8 cellular contexts compared by ENCODE assay signal in the genomic region with DNA sequence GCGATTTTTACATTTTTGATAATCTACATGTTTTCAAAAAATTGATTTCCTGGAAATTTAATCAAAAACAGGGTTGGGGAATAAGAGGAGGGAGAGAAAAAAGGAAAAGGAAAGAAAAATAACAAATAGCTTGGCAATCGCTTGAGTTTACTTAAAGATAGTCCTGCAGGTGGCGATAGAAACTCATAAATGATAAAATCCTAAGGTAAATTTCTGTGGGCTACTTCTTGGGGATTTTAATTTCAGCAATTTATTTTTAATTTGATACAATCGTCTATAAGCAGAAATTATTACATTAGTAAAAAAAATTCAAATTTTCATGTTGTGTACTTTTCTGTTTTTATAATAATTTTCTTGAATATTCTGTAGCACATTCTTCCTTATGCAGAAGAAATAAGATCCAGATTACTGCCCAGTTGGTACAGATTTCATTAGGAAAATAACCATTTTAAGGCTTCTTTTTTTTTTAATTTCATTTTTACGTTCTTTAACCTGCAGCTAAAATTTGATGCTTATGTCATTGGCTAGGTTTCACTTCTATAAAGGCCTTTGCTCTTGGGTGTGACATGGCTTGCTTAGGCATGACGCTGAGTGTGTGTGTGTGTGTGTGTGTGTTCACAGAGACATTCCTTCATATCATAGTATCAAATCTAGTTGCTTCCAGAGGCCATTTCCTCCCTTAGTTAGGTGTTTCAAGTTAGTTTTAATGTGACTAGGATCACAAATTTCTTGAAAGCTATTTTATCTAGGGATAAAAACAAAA.
DNase-seq lines count a peak whose midpoint lies in the region; ATAC-seq, FAIRE-seq and TF ChIP-seq lines count a peak whose summit lies in the region.

No MANE protein-coding gene starts in this region.

- peak; percentile 94 for FAIRE-seq in endometrium (lab: Jason Lieb, UNC)

- H3K27me3 Mint-ChIP-seq in progenitor cell of endocrine pancreas = peaks cover 7% of the 10 kb centered on the region

- ATAC-seq in GM21786 (IDR thresholded peaks at IDR 0.05; ENCODE audit: unreplicated experiment) = peak; percentile 79
- ATAC-seq in upper lobe of left lung (ENCODE audit: low FRiP score in 2 of 2) = no peak

- H3K4me3 ChIP-seq in DOHH2 (ENCODE audit: low read length) (no peak overlapping the region), upper lobe of left lung (no peak overlapping the region)

- no peak overlapping the region for H3K4me2 ChIP-seq in DOHH2 (ENCODE audit: low read length)

- TF ChIP-seq POLR2A in upper lobe of left lung (IDR thresholded peaks at IDR 0.05) = no peak

- H3K9me3 ChIP-seq in DOHH2 (ENCODE audit: control insufficient read depth, insufficient read depth, low read length) (no peaks in the 10 kb centered on the region), upper lobe of left lung (no peaks in the 10 kb centered on the region)

- H3K27ac ChIP-seq in DOHH2 (ENCODE audit: low read depth, low read length) (no peak overlapping the region), upper lobe of left lung (no peak overlapping the region)

- no peaks in the 10 kb centered on the region for H3K9me3 Mint-ChIP-seq in progenitor cell of endocrine pancreas (ENCODE audit: low read depth)

- no peaks in the 10 kb centered on the region for H3K9me2 ChIP-seq in DOHH2 (replicated peaks; ENCODE audit: control insufficient read depth, low read length)

- 39 to 41% methylated on average over 6 of the region's 6 CpGs for WGBS in upper lobe of left lung, 2 donors

- H3K36me3 ChIP-seq in DOHH2 (ENCODE audit: control insufficient read depth, low read length) (no peaks in the 10 kb centered on the region; the same call in none of the 2 replicates), upper lobe of left lung (peaks cover 0 to 4% (median 0%) of the 10 kb centered on the region in 4 donors)

- H3K27me3 ChIP-seq in DOHH2 (ENCODE audit: control insufficient read depth, low read length) = no peaks in the 10 kb centered on the region
- H3K27me3 ChIP-seq in upper lobe of left lung = no peaks in the 10 kb centered on the region

- H3K79me2 ChIP-seq in DOHH2 (ENCODE audit: control insufficient read depth, low read length) = no peaks in the 10 kb centered on the region

- peak; percentile 27 for DNase-seq in NCI-H2227 (lab: John Stamatoyannopoulos, UW; ENCODE audit: unreplicated experiment)
- no peak for DNase-seq in progenitor cell of endocrine pancreas (ENCODE audit: low spot score, unreplicated experiment)
- no peak for DNase-seq in NCI-H446 treated with DMSO at 0.1 percent for 48 hours (lab: John Stamatoyannopoulos, UW)
- DNase-seq in upper lobe of left lung = no peak
- DNase-seq in dedifferentiated amniotic fluid mesenchymal stem cell (ENCODE audit: extremely low spot score) = no peak

- H3K36me3 Mint-ChIP-seq in progenitor cell of endocrine pancreas (ENCODE audit: insufficient read depth) = no peaks in the 10 kb centered on the region

- no peak overlapping the region for H3K4me3 Mint-ChIP-seq in progenitor cell of endocrine pancreas (ENCODE audit: low read depth)

- peaks cover 4% of the 10 kb centered on the region; the same call in 1 of the 2 replicates for H3F3A ChIP-seq in DOHH2 (ENCODE audit: control insufficient read depth, insufficient read depth)

- H3K4me1 Mint-ChIP-seq in progenitor cell of endocrine pancreas (ENCODE audit: low read depth) = no peaks in the 10 kb centered on the region

- no peak overlapping the region for H3K27ac Mint-ChIP-seq in progenitor cell of endocrine pancreas

- H4K20me1 ChIP-seq in DOHH2 (ENCODE audit: control insufficient read depth, insufficient read depth, low read depth, low read length) = no peaks in the 10 kb centered on the region

- TF ChIP-seq EP300 in upper lobe of left lung (IDR thresholded peaks at IDR 0.05) = no peak

- H3K4me1 ChIP-seq in DOHH2 (ENCODE audit: control insufficient read depth, low read length) = peaks cover 8% of the 10 kb centered on the region
- peaks cover 0 to 21% (median 8%) of the 10 kb centered on the region in 4 donors for H3K4me1 ChIP-seq in upper lobe of left lung

- TF ChIP-seq CTCF in DOHH2 (IDR thresholded peaks at IDR 0.05; ENCODE audit: low read depth, low read length, poor library complexity, severe bottlenecking) (peak; percentile 50), progenitor cell of endocrine pancreas (IDR thresholded peaks at IDR 0.05; ENCODE audit: unreplicated experiment) (peak; percentile 72), upper lobe of left lung (IDR thresholded peaks at IDR 0.05) (peak in 3 of 6 experiments; percentile 14 to 26 (median 14))
